Comparison of ENCODE assay signal across 10 cellular contexts in the genomic region with DNA sequence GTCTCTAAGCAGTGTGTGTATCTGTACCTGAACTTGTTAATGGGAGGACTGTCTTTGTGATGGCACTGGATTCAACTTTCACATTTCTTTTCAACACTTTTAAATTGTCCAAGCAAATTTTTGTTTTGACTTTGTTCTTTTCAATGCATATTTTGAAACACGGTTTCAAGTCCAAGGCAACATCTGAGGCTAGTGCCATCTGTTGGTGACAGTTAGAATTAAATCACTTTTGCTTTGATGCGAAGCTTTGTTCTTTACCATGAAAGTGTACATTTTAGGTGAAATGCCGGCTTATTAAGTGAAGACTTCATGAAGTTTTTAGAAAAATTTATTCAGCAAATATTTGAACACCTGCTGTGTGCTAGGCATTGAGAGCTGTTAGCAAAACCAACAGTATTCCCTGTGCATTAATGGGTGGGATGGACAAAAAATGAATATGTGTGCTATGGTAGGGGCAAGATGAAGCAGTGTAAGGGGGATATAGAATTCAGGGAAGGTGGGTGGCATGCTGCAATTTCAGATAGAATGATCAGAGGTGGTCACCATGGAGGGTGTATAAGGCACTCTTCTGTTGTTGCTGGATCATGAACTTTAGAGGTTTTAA.
DNase-seq lines count a peak whose midpoint lies in the region; ATAC-seq and TF ChIP-seq lines count a peak whose summit lies in the region.
"Had no signal": no experiment of that assay in that cellular context is flagged by ENCODE, and none has a peak within 500 bp of the region (broad histone marks: within the 10 kb centered on the region; RNA-seq: fewer than 3 reads in every experiment).

No MANE protein-coding gene starts in this region.

- H3K9me3 ChIP-seq in endodermal cell (ENCODE audit: control insufficient read depth, low read length) (peaks cover 5% of the 10 kb centered on the region), spleen (peaks cover 0 to 4% (median under 1%) of the 10 kb centered on the region in 8 donors)
- H3K9me3 ChIP-seq: MG63 had no signal

- H3K27me3 ChIP-seq in endodermal cell (ENCODE audit: control insufficient read depth, insufficient read depth, low read length, poor library complexity, severe bottlenecking) (no peaks in the 10 kb centered on the region), spleen (replicated peaks in 1 of 7) (no peaks in the 10 kb centered on the region)
- H3K27me3 ChIP-seq: MG63 had no signal

- POLR2A ChIA-PET in activated CD4-positive, alpha-beta memory T cell treated with anti-CD3 and anti-CD28 coated beads for 36 hours (lab: Charles Lee): interaction anchor here (0.7 kb wide), 1 partner anchor 13 kb away, joined by 3 read pairs; no protein-coding TSS in a partner anchor

- H3K9ac ChIP-seq in endodermal cell (ENCODE audit: extremely low read depth, low read length, poor library complexity, severe bottlenecking): no peak overlapping the region

- no peak for TF ChIP-seq POLR2A in spleen (IDR thresholded peaks at IDR 0.05)

- no peaks in the 10 kb centered on the region for H3K27me3 Mint-ChIP-seq in activated CD8-positive, alpha-beta memory T cell treated with anti-CD3 and anti-CD28 coated beads, Interleukin-2, amount 10 ng/mL, durations not matched to agents 7 days and 5 days
- no peaks in the 10 kb centered on the region for H3K27me3 Mint-ChIP-seq in endodermal cell (ENCODE audit: insufficient read depth)
- no peaks in the 10 kb centered on the region for H3K27me3 Mint-ChIP-seq in activated CD4-positive, alpha-beta memory T cell treated with anti-CD3 and anti-CD28 coated beads for 36 hours

- peaks cover 2% of the 10 kb centered on the region for H3K9me3 Mint-ChIP-seq in activated CD8-positive, alpha-beta memory T cell treated with anti-CD3 and anti-CD28 coated beads, Interleukin-2, amount 10 ng/mL, durations not matched to agents 7 days and 5 days (ENCODE audit: low read depth)
- H3K9me3 Mint-ChIP-seq in endodermal cell: peaks cover 5% of the 10 kb centered on the region
- peaks cover 2% of the 10 kb centered on the region for H3K9me3 Mint-ChIP-seq in activated CD4-positive, alpha-beta memory T cell treated with anti-CD3 and anti-CD28 coated beads for 36 hours

- TF ChIP-seq CTCF in endodermal cell (conservative IDR thresholded peaks at IDR 0.05) (peak; percentile 81), spleen (IDR thresholded peaks at IDR 0.05 in 8 of 11, conservative IDR thresholded peaks at IDR 0.05 in 3 of 11) (peak in 7 of 11 experiments; percentile 18 to 55 (median 43))

- CTCF ChIA-PET in activated CD8-positive, alpha-beta memory T cell treated with anti-CD3 and anti-CD28 coated beads, Interleukin-2, amount 10 ng/mL, durations not matched to agents 7 days and 5 days (lab: Charles Lee): interaction anchor here (0.8 to 2.8 kb wide), 11 partner anchors 10 to 136 kb away, joined by 3 to 16 read pairs (median 5); a partner anchor contains a TSS
- CTCF ChIA-PET in activated CD4-positive, alpha-beta memory T cell treated with anti-CD3 and anti-CD28 coated beads for 36 hours (lab: Charles Lee): interaction anchor here (0.6 to 3.5 kb wide), 18 partner anchors 10 to 616 kb away, joined by 3 to 36 read pairs (median 4); a partner anchor contains a TSS

- ATAC-seq in activated CD8-positive, alpha-beta memory T cell treated with anti-CD3 and anti-CD28 coated beads, Interleukin-2, amount 10 ng/mL, durations not matched to agents 7 days and 5 days: no peak
- ATAC-seq in GM21367 (IDR thresholded peaks at IDR 0.05; ENCODE audit: unreplicated experiment) (no peak), HG03457 (IDR thresholded peaks at IDR 0.05; ENCODE audit: unreplicated experiment) (no peak)

- H3K4me1 ChIP-seq in endodermal cell (ENCODE audit: control insufficient read depth, insufficient read depth, low read length) (no peaks in the 10 kb centered on the region), spleen (peaks cover 0 to 28% (median 8%) of the 10 kb centered on the region in 6 donors)

- H3K4me1 Mint-ChIP-seq in activated CD8-positive, alpha-beta memory T cell treated with anti-CD3 and anti-CD28 coated beads, Interleukin-2, amount 10 ng/mL, durations not matched to agents 7 days and 5 days: peaks cover 30% of the 10 kb centered on the region
- H3K4me1 Mint-ChIP-seq in endodermal cell: peaks cover 16% of the 10 kb centered on the region
- H3K4me1 Mint-ChIP-seq in activated CD4-positive, alpha-beta memory T cell treated with anti-CD3 and anti-CD28 coated beads for 36 hours (ENCODE audit: low read depth): peaks cover 40% of the 10 kb centered on the region

- WGBS in endodermal cell (ENCODE audit: insufficient coverage in 1 of 2, insufficient read length in 1 of 2), 2 experiments: 83% methylated on average over 3 of the region's 3 CpGs
- WGBS in spleen, 5 donors: 64 to 83% (median 75%) methylated on average over 3 of the region's 3 CpGs

- H3K36me3 ChIP-seq in endodermal cell (ENCODE audit: control insufficient read depth, insufficient read depth, low read length): no peaks in the 10 kb centered on the region
- peaks cover 0 to 23% (median 0%) of the 10 kb centered on the region in 6 donors for H3K36me3 ChIP-seq in spleen

- DNase-seq in activated CD8-positive, alpha-beta memory T cell treated with anti-CD3 and anti-CD28 coated beads, Interleukin-2, amount 10 ng/mL, durations not matched to agents 7 days and 5 days: no peak
- no peak for DNase-seq in activated CD8-positive, alpha-beta memory T cell treated with anti-CD3 and anti-CD28 coated beads, Interleukin-2, amount 50 U/mL, for 4 hours
- DNase-seq in NCI-H1105 (lab: John Stamatoyannopoulos, UW) (peak; percentile 4), endodermal cell (no peak), spleen (no peak)
- DNase-seq in activated CD4-positive, alpha-beta memory T cell treated with anti-CD3 and anti-CD28 coated beads for 36 hours: no peak
- DNase-seq: activated naive CD4-positive, alpha-beta T cell; MG63 had no signal

- H3K4me3 Mint-ChIP-seq in activated CD8-positive, alpha-beta memory T cell treated with anti-CD3 and anti-CD28 coated beads, Interleukin-2, amount 10 ng/mL, durations not matched to agents 7 days and 5 days: no peak overlapping the region
- no peak overlapping the region for H3K4me3 Mint-ChIP-seq in endodermal cell
- no peak overlapping the region for H3K4me3 Mint-ChIP-seq in activated CD4-positive, alpha-beta memory T cell treated with anti-CD3 and anti-CD28 coated beads for 36 hours

- intact Hi-C loops in spleen (cut with DNase I; ENCODE audit: low total_unique reads): no loop called here
- intact Hi-C loops in activated CD4-positive, alpha-beta memory T cell treated with anti-CD3 and anti-CD28 coated beads for 36 hours (cut with micrococcal nuclease): loop anchor here (1.0 to 10.0 kb wide), 5 partner anchors 37 to 1697 kb away; a partner anchor contains a TSS

- H3K27ac Mint-ChIP-seq in activated CD8-positive, alpha-beta memory T cell treated with anti-CD3 and anti-CD28 coated beads, Interleukin-2, amount 10 ng/mL, durations not matched to agents 7 days and 5 days: peak overlapping the region; percentile 49
- no peak overlapping the region for H3K27ac Mint-ChIP-seq in endodermal cell
- no peak overlapping the region for H3K27ac Mint-ChIP-seq in activated CD4-positive, alpha-beta memory T cell treated with anti-CD3 and anti-CD28 coated beads for 36 hours

- H3K27ac ChIP-seq in endodermal cell (ENCODE audit: low read depth, low read length) (no peak overlapping the region), spleen (no peak overlapping the region)

- peaks cover 30% of the 10 kb centered on the region for H3K36me3 Mint-ChIP-seq in activated CD8-positive, alpha-beta memory T cell treated with anti-CD3 and anti-CD28 coated beads, Interleukin-2, amount 10 ng/mL, durations not matched to agents 7 days and 5 days
- peaks cover 18% of the 10 kb centered on the region for H3K36me3 Mint-ChIP-seq in endodermal cell (ENCODE audit: low read depth)
- H3K36me3 Mint-ChIP-seq in activated CD4-positive, alpha-beta memory T cell treated with anti-CD3 and anti-CD28 coated beads for 36 hours: peaks cover 37% of the 10 kb centered on the region

- H3K4me3 ChIP-seq in endodermal cell (ENCODE audit: low read length) (no peak overlapping the region), spleen (no peak overlapping the region)
- H3K4me3 ChIP-seq: MG63 had no signal
